20 cellular contexts compared by ENCODE assay signal in genomic region chr9:93949694-93950449, GRCh38. TPM values are rescaled to one million over a fixed set of nuclear protein-coding genes. Genes with fewer than 3 reads are reported as not detected.
DNase-seq lines count a peak whose midpoint lies in the region; ATAC-seq, FAIRE-seq and TF ChIP-seq lines count a peak whose summit lies in the region.
"Had no signal": no experiment of that assay in that cellular context is flagged by ENCODE, and none has a peak within 500 bp of the region (broad histone marks: within the 10 kb centered on the region; RNA-seq: fewer than 3 reads in every experiment).

No MANE protein-coding gene starts in this region.

- peaks cover 93% of the 10 kb centered on the region for H3K27me3 ChIP-seq in CD4-positive, alpha-beta T cell (ENCODE audit: control insufficient read depth, insufficient read depth, low read length)
- H3K27me3 ChIP-seq in WERI-Rb-1 (ENCODE audit: insufficient read depth, low read depth, severe bottlenecking) = peaks cover 92% of the 10 kb centered on the region

- H3K9me3 Mint-ChIP-seq in CD4-positive, alpha-beta T cell = no peaks in the 10 kb centered on the region

- peaks cover 55% of the 10 kb centered on the region for H3K4me1 Mint-ChIP-seq in CD4-positive, alpha-beta T cell (ENCODE audit: low read depth)

- FAIRE-seq in HTR-8/SVneo (lab: Jason Lieb, UNC) (no peak), kidney (lab: Jason Lieb, UNC) (no peak)
- FAIRE-seq: colon had no signal

- no peaks in the 10 kb centered on the region for H3K36me3 Mint-ChIP-seq in CD4-positive, alpha-beta T cell (ENCODE audit: low read depth)

- H3K4me3 Mint-ChIP-seq in CD4-positive, alpha-beta T cell = peak overlapping the region; percentile 74

- peaks cover 84% of the 10 kb centered on the region for H3K27me3 Mint-ChIP-seq in CD4-positive, alpha-beta T cell

- CTCF ChIA-PET in CD4-positive, alpha-beta T cell (lab: Charles Lee) = no interaction called here

- no peak for TF ChIP-seq CTCF in CD4-positive, alpha-beta T cell (IDR thresholded peaks at IDR 0.05)
- no peak for TF ChIP-seq CTCF in WERI-Rb-1 (IDR thresholded peaks at IDR 0.05; ENCODE audit: low read depth, low read length)
- TF ChIP-seq CTCF in kidney (IDR thresholded peaks at IDR 0.05; ENCODE audit: borderline replicate concordance, extremely low read depth, insufficient read depth) = no peak
- no peak for TF ChIP-seq CTCF in GM13977 (IDR thresholded peaks at IDR 0.05; ENCODE audit: extremely low read depth, insufficient read depth, missing control alignments)
- no peak for TF ChIP-seq CTCF in lower leg skin (IDR thresholded peaks at IDR 0.05)

- H3K27ac Mint-ChIP-seq in CD4-positive, alpha-beta T cell = no peak overlapping the region

- H3K4me1 ChIP-seq in kidney (ENCODE audit: control insufficient read depth in 1 of 2, insufficient read depth in 1 of 2, low read depth in 1 of 2, low read length in 2 of 2) = peaks cover 4 to 14% of the 10 kb centered on the region in 2 donors

- WGBS in lower leg skin, 2 donors = 20 to 29% methylated on average over 15 of the region's 16 CpGs

- no peak for ATAC-seq in CD4-positive, alpha-beta T cell (ENCODE audit: poor library complexity)
- no peak for ATAC-seq in GM19351 (IDR thresholded peaks at IDR 0.05; ENCODE audit: unreplicated experiment)
- ATAC-seq: stimulated activated naive B cell treated with anti-CD40 and anti-IgM and Interleukin-4, amounts not matched to agents 10 μg/mL and 1 μg/mL and 100 μg/mL, for 72 hours had no signal

- intact Hi-C loops in CD4-positive, alpha-beta T cell (cut with DNase I, micrococcal nuclease) = no loop called here
- intact Hi-C loops in kidney (cut with DNase I) = no loop called here
- intact Hi-C loops in lower leg skin (cut with DNase I; ENCODE audit: low total_unique reads) = no loop called here

- no peaks in the 10 kb centered on the region for H3K36me3 ChIP-seq in WERI-Rb-1
- no peaks in the 10 kb centered on the region for H3K36me3 ChIP-seq in kidney (ENCODE audit: control insufficient read depth in 1 of 2, insufficient read depth in 2 of 2, low read length in 2 of 2)
- H3K36me3 ChIP-seq: BLaER1 treated with 17β-estradiol and CSF1 and Interleukin-3, amounts not matched to agents 10 nM and 100 nM; left ventricle myocardium inferior; ovary had no signal

- H3K4me3 ChIP-seq in WERI-Rb-1 (ENCODE audit: low read depth, low read length) (no peak overlapping the region), kidney (ENCODE audit: low read length in 2 of 2) (no peak overlapping the region), lower leg skin (ENCODE audit: low read depth, poor library complexity, severe bottlenecking) (no peak overlapping the region)
- H3K4me3 ChIP-seq: ovary had no signal

- no peak for DNase-seq in CD4-positive, alpha-beta T cell
- DNase-seq in HTR-8/SVneo (ENCODE audit: insufficient read length, low spot score) = peak; percentile 63
- DNase-seq in WERI-Rb-1 = peak; percentile 67
- peak; percentile 75 for DNase-seq in islet precursor cell
- DNase-seq in kidney = no peak
- DNase-seq in GM13977 (ENCODE audit: low spot score) = no peak
- DNase-seq in lower leg skin (ENCODE audit: low spot score in 2 of 2) = no peak
- DNase-seq: activated CD4-positive, alpha-beta T cell treated with anti-CD3 and anti-CD28 coated beads for 1 hour; activated gamma-delta T cell; foreskin fibroblast; left ventricle myocardium inferior; NCI-H446; ovary; SHP77; stimulated activated CD4-positive, alpha-beta T cell treated with anti-CD3 and anti-CD28 coated beads, Interleukin-1b, Interleukin-23, amount 100 ng/mL, for 48 hours; stimulated activated naive B cell treated with anti-CD40 and anti-IgM and Interleukin-4, amounts not matched to agents 10 μg/mL and 1 μg/mL and 100 μg/mL, for 72 hours had no signal

- no peak overlapping the region for H3K9ac ChIP-seq in kidney (ENCODE audit: low read length in 2 of 2)
- H3K9ac ChIP-seq: KMS-11 had no signal

- in situ Hi-C loops in GM13977 (cut with MboI; ENCODE audit: low pct_unique_long_range_greater_than_20kb, low sequenced_read_pairs, unreplicated experiment) = loop anchor here (25.0 kb wide), 1 partner anchor 263 kb away; no protein-coding TSS in a partner anchor

- no peak for TF ChIP-seq POLR2A in lower leg skin (IDR thresholded peaks at IDR 0.05)

- no peak overlapping the region for H3K27ac ChIP-seq in CD4-positive, alpha-beta T cell (ENCODE audit: low read depth, low read length)
- no peak overlapping the region for H3K27ac ChIP-seq in WERI-Rb-1
- no peak overlapping the region for H3K27ac ChIP-seq in kidney (ENCODE audit: low read depth in 2 of 2, low read length in 2 of 2)
- H3K27ac ChIP-seq: BLaER1 treated with 17β-estradiol and CSF1 and Interleukin-3, amounts not matched to agents 10 nM and 100 nM; KMS-11; left ventricle myocardium inferior; ovary had no signal

- H3K9me3 ChIP-seq in CD4-positive, alpha-beta T cell (ENCODE audit: control insufficient read depth, low read length) = no peaks in the 10 kb centered on the region
- peaks cover 11% of the 10 kb centered on the region for H3K9me3 ChIP-seq in WERI-Rb-1 (ENCODE audit: severe bottlenecking)
- no peaks in the 10 kb centered on the region for H3K9me3 ChIP-seq in kidney (ENCODE audit: control insufficient read depth in 1 of 2, low read length in 2 of 2)
- H3K9me3 ChIP-seq: left ventricle myocardium inferior, ovary had no signal

- POLR2A ChIA-PET in CD4-positive, alpha-beta T cell (lab: Charles Lee) = no interaction called here

RNA-seq across cellular contexts. Expression of gene BARX1, which starts 5.3 kb away (rescaled TPM):
- under 1 TPM; 0.17 to 0.33 TPM for total RNA-seq in CD4-positive, alpha-beta T cell
- total RNA-seq in kidney = not detected
- polyA plus RNA-seq in kidney (ENCODE audit: insufficient read depth, low read depth, low replicate concordance) = not detected
- total RNA-seq in lower leg skin = not detected
- total RNA-seq: left ventricle myocardium inferior, ovary had no signal

Comparison
In these comparisons a context has a peak if more than half of its experiments do, and no peak if none do; other contexts are left out.
1. DNase-seq: peak in HTR-8/SVneo (single experiment), WERI-Rb-1 (single experiment) and islet precursor cell (single experiment); none in CD4-positive, alpha-beta T cell (0 of 10), kidney (single experiment), GM13977 (single experiment) and lower leg skin (0 of 2).